15 cellular contexts compared by ENCODE assay signal in genomic region chr4:182929296-182929695, GRCh38. TPM values are rescaled to one million over a fixed set of nuclear protein-coding genes. Genes with fewer than 3 reads are reported as not detected.
DNase-seq lines count a peak whose midpoint lies in the region; TF ChIP-seq lines count a peak whose summit lies in the region.
"Had no signal": no experiment of that assay in that cellular context is flagged by ENCODE, and none has a peak within 500 bp of the region (broad histone marks: within the 10 kb centered on the region; RNA-seq: fewer than 3 reads in every experiment).

No MANE protein-coding gene starts in this region.

- WGBS in mesodermal cell (ENCODE audit: insufficient coverage in 2 of 2), 2 experiments = 100% methylated on average over 1 of the region's 3 CpGs

- H3K9me3 ChIP-seq in mesodermal cell (ENCODE audit: control insufficient read depth, low read length) = no peaks in the 10 kb centered on the region

- H3K4me1 ChIP-seq in mesodermal cell (ENCODE audit: control insufficient read depth, insufficient read depth, low read length, poor library complexity, severe bottlenecking) = peaks cover 9% of the 10 kb centered on the region

- TF ChIP-seq CTCF in AG10803 (conservative IDR thresholded peaks at IDR 0.05; ENCODE audit: low read length) = no peak
- no peak for TF ChIP-seq CTCF in epithelial cell of esophagus (IDR thresholded peaks at IDR 0.05; ENCODE audit: insufficient read depth, low read depth, low read length, missing control alignments)

- H3K27ac ChIP-seq in mesodermal cell (ENCODE audit: low read depth, low read length, severe bottlenecking) = peak overlapping the region; percentile 81
- H3K27ac ChIP-seq: dorsolateral prefrontal cortex had no signal

- peak; percentile 95 for DNase-seq in AG10803 (ENCODE audit: low read depth)
- peak; percentile 85 for DNase-seq in M059J (ENCODE audit: low read depth)
- DNase-seq in epithelial cell of esophagus (ENCODE audit: low read depth) = peak; percentile 76
- no peak for DNase-seq in NCI-H2227 (lab: John Stamatoyannopoulos, UW; ENCODE audit: unreplicated experiment)
- no peak for DNase-seq in NCI-H82 (lab: John Stamatoyannopoulos, UW)
- DNase-seq in GDM1 (lab: John Stamatoyannopoulos, UW) = no peak
- no peak for DNase-seq in OCI-M1 (lab: John Stamatoyannopoulos, UW)
- DNase-seq: activated CD8-positive, alpha-beta memory T cell treated with anti-CD3 and anti-CD28 coated beads, Interleukin-2, amount 50 U/mL, for 48 hours; activated naive CD8-positive, alpha-beta T cell treated with anti-CD3 and anti-CD28 coated beads, Interleukin-2, amount 10 ng/mL, durations not matched to agents 7 days and 5 days; dorsolateral prefrontal cortex; midbrain; NCI-H1417; NCI-H69; stimulated activated naive CD8-positive, alpha-beta T cell treated with anti-CD3 and anti-CD28 coated beads, Interleukin-15, amount 100 ng/mL, for 72 hours had no signal

- H3K4me3 ChIP-seq in AG10803 (ENCODE audit: low read length) (no peak overlapping the region), epithelial cell of esophagus (ENCODE audit: low read length) (no peak overlapping the region), mesodermal cell (ENCODE audit: extremely low read depth, insufficient read depth, low read length, poor library complexity, severe bottlenecking) (no peak overlapping the region)
- H3K4me3 ChIP-seq: dorsolateral prefrontal cortex had no signal

- no peaks in the 10 kb centered on the region for H3K36me3 ChIP-seq in mesodermal cell (ENCODE audit: control insufficient read depth, insufficient read depth, low read length)

RNA-seq across cellular contexts. Expression of gene DCTD, which starts 12.1 kb away (rescaled TPM):
- 65.9 and 91.5 TPM in 2 replicates for total RNA-seq in M059J (2014; rRNA removed; shearing (Covaris generic))
- 82.1 TPM for polyA plus RNA-seq in mesodermal cell (2013, experiment 1 of 2)
- 82.4 TPM for polyA plus RNA-seq in mesodermal cell (2013, experiment 2 of 2)

Comparison
In these comparisons a context has a peak if more than half of its experiments do, and no peak if none do; other contexts are left out.
1. DNase-seq: peak in AG10803 (single experiment), M059J (single experiment) and epithelial cell of esophagus (single experiment); none in NCI-H2227 (single experiment), NCI-H82 (single experiment), GDM1 (single experiment) and OCI-M1 (single experiment).